Comparison of ENCODE assay signal across 22 cellular contexts in genomic region chr17:15882777-15883176, GRCh38.
"Had no signal": no experiment of that assay in that cellular context is flagged by ENCODE, and none has a peak within 500 bp of the region (broad histone marks: within the 10 kb centered on the region; RNA-seq: fewer than 3 reads in every experiment).

No MANE protein-coding gene starts in this region.

- FAIRE-seq: endometrium, small intestine had no signal

- H3K4me2 ChIP-seq: hepatocyte, neural progenitor cell had no signal

- H3K36me3 ChIP-seq: neural progenitor cell, prostate gland, right atrium auricular region, upper lobe of right lung had no signal

- H3K79me2 ChIP-seq: hepatocyte had no signal

- H3K27ac ChIP-seq: hepatocyte, neural progenitor cell, prostate gland, right atrium auricular region, testis, upper lobe of right lung, VCaP had no signal

- H3K9me3 ChIP-seq: prostate gland, right atrium auricular region, testis, upper lobe of right lung had no signal

- H3K4me1 ChIP-seq: neural progenitor cell, prostate gland, right atrium auricular region, testis had no signal

- ATAC-seq: activated naive CD8-positive, alpha-beta T cell treated with anti-CD3 and anti-CD28 coated beads, Interleukin-2, amount 50 U/mL, for 24 hours; activated T-cell treated with anti-CD3 and anti-CD28 coated beads, Interleukin-2, amount 50 U/mL, for 4 hours; stimulated activated effector memory CD8-positive, alpha-beta T cell treated with anti-CD3 and anti-CD28 coated beads, Interleukin-12 subunit alpha, Interleukin-12 subunit beta, amount 100 ng/mL, for 72 hours; upper lobe of right lung had no signal

- H3K4me3 ChIP-seq: hepatocyte, neural progenitor cell, prostate gland, right atrium auricular region, testis, upper lobe of right lung had no signal

- H3K27me3 ChIP-seq: hepatocyte, neural progenitor cell, right atrium auricular region, testis, upper lobe of right lung had no signal

- H3K9ac ChIP-seq: neural progenitor cell had no signal

- H2AFZ ChIP-seq: hepatocyte had no signal

- DNase-seq: activated CD4-positive, alpha-beta T cell treated with anti-CD3 and anti-CD28 coated beads, Interleukin-2, amount 50 U/mL, for 1 hour; activated CD4-positive, CD25-positive, alpha-beta regulatory T cell treated with anti-CD3 and anti-CD28 coated beads, Interleukin-2, amount 50 U/mL, for 72 hours; activated CD8-positive, alpha-beta memory T cell treated with anti-CD3 and anti-CD28 coated beads, Interleukin-2, amount 50 U/mL, for 4 hours; activated naive CD4-positive, alpha-beta T cell treated with anti-CD3 and anti-CD28 coated beads for 36 hours; activated naive CD8-positive, alpha-beta T cell treated with anti-CD3 and anti-CD28 coated beads, Interleukin-2, amount 50 U/mL, for 24 hours; activated T-cell treated with anti-CD3 and anti-CD28 coated beads, Interleukin-2, amount 50 U/mL, for 4 hours; aorta; cortex of kidney; erythroblast; mammary epithelial cell; naive thymus-derived CD4-positive, alpha-beta T cell; small intestine; stimulated activated CD4-positive, alpha-beta T cell treated with anti-CD3 and anti-CD28 coated beads, Interleukin-4, amount 100 ng/mL, for 24 hours; testis; upper lobe of right lung had no signal
